Comparison of ENCODE assay signal across 8 cellular contexts in the genomic region with DNA sequence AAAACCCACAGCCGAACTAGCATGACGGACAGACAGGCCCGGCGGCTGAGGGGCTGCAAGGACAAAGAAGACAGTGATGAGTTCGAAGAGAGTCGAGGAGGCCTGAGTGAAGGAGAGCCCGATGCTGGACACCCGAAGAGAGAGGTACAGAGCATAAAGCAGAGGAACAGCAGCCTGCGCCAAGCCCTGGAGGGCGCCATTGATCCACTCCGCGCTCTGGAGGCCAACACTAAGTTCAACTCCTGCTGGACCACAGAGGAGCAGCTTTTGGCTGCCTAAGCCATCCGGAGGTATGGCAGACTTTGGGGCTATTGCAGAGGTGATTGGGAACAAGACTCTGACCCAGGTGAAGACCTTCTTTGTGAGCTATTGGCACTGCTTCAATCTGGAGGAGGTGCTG. TPM values are rescaled to one million over a fixed set of nuclear protein-coding genes. Genes with fewer than 3 reads are reported as not detected.
DNase-seq lines count a peak whose midpoint lies in the region; ATAC-seq, FAIRE-seq and TF ChIP-seq lines count a peak whose summit lies in the region.

No MANE protein-coding gene starts in this region.

- no peak overlapping the region for H3K4me3 ChIP-seq in MG63

- FAIRE-seq in H54 (lab: Jason Lieb, UNC): no peak

- DNase-seq in GDM1 (lab: John Stamatoyannopoulos, UW): peak; percentile 21
- DNase-seq in MG63: peak; percentile 30
- DNase-seq in activated T-cell treated with anti-CD3 and anti-CD28 coated beads for 4 hours: peak; percentile 19
- DNase-seq in islet precursor cell: peak; percentile 86
- DNase-seq in H54 (ENCODE audit: insufficient read length, low spot score): no peak
- DNase-seq in foreskin melanocyte: no peak

- no peaks in the 10 kb centered on the region for H3K36me3 ChIP-seq in MG63

- no peaks in the 10 kb centered on the region for H3K9me3 ChIP-seq in MG63

- H3K27me3 ChIP-seq in MG63: no peaks in the 10 kb centered on the region; the same call in 1 of the 2 replicates

- TF ChIP-seq POLR2A in H54 (IDR thresholded peaks at IDR 0.05; ENCODE audit: low read depth, low read length): no peak

- ATAC-seq in GM21717 (IDR thresholded peaks at IDR 0.05; ENCODE audit: unreplicated experiment) (no peak), HG03521 (IDR thresholded peaks at IDR 0.05; ENCODE audit: unreplicated experiment) (no peak)

RNA-seq across cellular contexts. Expression of a gene that starts 7.8 kb away (rescaled TPM):
- 0.16 and 0.52 TPM in 2 replicates for total RNA-seq in MG63 (2014; rRNA removed; shearing (Covaris generic); ENCODE audit: low replicate concordance)

Comparison
In these comparisons a context has a peak if more than half of its experiments do, and no peak if none do; other contexts are left out.
1. DNase-seq: peak in GDM1 (single experiment), MG63 (single experiment), activated T-cell treated with anti-CD3 and anti-CD28 coated beads for 4 hours (single experiment) and islet precursor cell (single experiment); none in H54 (single experiment) and foreskin melanocyte (single experiment).